9 cellular contexts compared by ENCODE assay signal in genomic region chr19:49515767-49516166, GRCh38. TPM values are rescaled to one million over a fixed set of nuclear protein-coding genes. Genes with fewer than 3 reads are reported as not detected.
DNase-seq lines count a peak whose midpoint lies in the region; TF ChIP-seq lines count a peak whose summit lies in the region.
"Had no signal": no experiment of that assay in that cellular context is flagged by ENCODE, and none has a peak within 500 bp of the region (broad histone marks: within the 10 kb centered on the region; RNA-seq: fewer than 3 reads in every experiment).

No MANE protein-coding gene starts in this region.

- no peaks in the 10 kb centered on the region for H3K9me3 Mint-ChIP-seq in endodermal cell

- DNase-seq in Ammon's horn (ENCODE audit: low spot score): peak; percentile 74
- peak; percentile 13 for DNase-seq in OCI-LY7 (ENCODE audit: low spot score)
- DNase-seq in endodermal cell: no peak
- DNase-seq in NK-92 treated with Interleukin-12 subunit alpha and Interleukin-12 subunit beta, amount 100 ng/mL, for 24 hours (lab: John Stamatoyannopoulos, UW): no peak
- DNase-seq in ACHN: no peak
- no peak for DNase-seq in NCI-H524 (lab: John Stamatoyannopoulos, UW)
- DNase-seq in esophagus muscularis mucosa (ENCODE audit: extremely low spot score): no peak
- DNase-seq: MM.1S had no signal

- H3K36me3 ChIP-seq in OCI-LY7 (ENCODE audit: insufficient read depth, low read length) (no peaks in the 10 kb centered on the region), endodermal cell (ENCODE audit: control insufficient read depth, insufficient read depth, low read length) (no peaks in the 10 kb centered on the region), mucosa of rectum (ENCODE audit: control insufficient read depth in 2 of 2, insufficient read depth in 2 of 2, low read length in 2 of 2) (peaks cover 6 to 13% of the 10 kb centered on the region in 2 donors), esophagus muscularis mucosa (peaks cover 0 to 39% (median 6%) of the 10 kb centered on the region in 4 donors)

- no peaks in the 10 kb centered on the region for H3K27me3 Mint-ChIP-seq in endodermal cell (ENCODE audit: insufficient read depth)

- TF ChIP-seq POLR2A in esophagus muscularis mucosa (IDR thresholded peaks at IDR 0.05; ENCODE audit: low read depth): no peak

- H3K4me3 Mint-ChIP-seq in endodermal cell: no peak overlapping the region

- no TSS peak for BruUV-seq in OCI-LY7 (replicated peaks; lab: Mats Ljungman, UMichigan)

- H2AFZ ChIP-seq in OCI-LY7 (ENCODE audit: low read length): no peak overlapping the region

- peaks cover 5% of the 10 kb centered on the region for H3K4me1 Mint-ChIP-seq in endodermal cell

- no peak overlapping the region for H3K4me3 ChIP-seq in OCI-LY7 (ENCODE audit: low read depth, low read length, poor library complexity, severe bottlenecking)
- H3K4me3 ChIP-seq in endodermal cell (ENCODE audit: low read length): no peak overlapping the region
- H3K4me3 ChIP-seq in mucosa of rectum (ENCODE audit: low read length in 2 of 2): peak overlapping the region; percentile 1 to 2
- H3K4me3 ChIP-seq in esophagus muscularis mucosa: no peak overlapping the region

- CTCF ChIA-PET in OCI-LY7 (lab: Charles Lee; ENCODE audit: unreplicated experiment): no interaction called here

- TF ChIP-seq EP300 in esophagus muscularis mucosa (IDR thresholded peaks at IDR 0.05): no peak

- no peaks in the 10 kb centered on the region for H3K9me2 ChIP-seq in OCI-LY7 (ENCODE audit: insufficient read depth, low read length)

- WGBS in endodermal cell (ENCODE audit: insufficient coverage in 1 of 2, insufficient read length in 1 of 2), 2 experiments: 94 to 100% methylated on average over 4 of the region's 4 CpGs
- 67% methylated on average over 4 of the region's 4 CpGs for WGBS in esophagus muscularis mucosa

- intact Hi-C loops in OCI-LY7 (cut with micrococcal nuclease; ENCODE audit: unreplicated experiment) (no loop called here), esophagus muscularis mucosa (cut with DNase I) (no loop called here)

- H3K9ac ChIP-seq in endodermal cell (ENCODE audit: extremely low read depth, low read length, poor library complexity, severe bottlenecking): no peak overlapping the region
- H3K9ac ChIP-seq in mucosa of rectum (ENCODE audit: low read depth in 1 of 2, low read length in 2 of 2): peak overlapping the region in 1 of 2 donors; percentile 39

- no peak for TF ChIP-seq CTCF in OCI-LY7 (conservative IDR thresholded peaks at IDR 0.05; ENCODE audit: low read length)
- TF ChIP-seq CTCF in endodermal cell (conservative IDR thresholded peaks at IDR 0.05): no peak
- TF ChIP-seq CTCF in esophagus muscularis mucosa (IDR thresholded peaks at IDR 0.05): no peak

- in situ Hi-C loops in ACHN (cut with HindIII; ENCODE audit: low pct_ligation_motif_present, low pct_unique_long_range_greater_than_20kb, low sequenced_read_pairs): no loop called here

- H3K79me2 ChIP-seq in OCI-LY7 (ENCODE audit: insufficient read depth, low read depth, low read length): no peaks in the 10 kb centered on the region

- H3K4me1 ChIP-seq in OCI-LY7 (ENCODE audit: insufficient read depth, low read length, poor library complexity, severe bottlenecking) (peaks cover 21% of the 10 kb centered on the region), endodermal cell (ENCODE audit: control insufficient read depth, insufficient read depth, low read length) (peaks cover 3% of the 10 kb centered on the region), mucosa of rectum (ENCODE audit: control insufficient read depth in 2 of 2, insufficient read depth in 2 of 2, low read length in 2 of 2) (peaks cover 16 to 32% of the 10 kb centered on the region in 2 donors), esophagus muscularis mucosa (peaks cover 17 to 49% (median 44%) of the 10 kb centered on the region in 4 donors)

- H4K20me1 ChIP-seq in OCI-LY7 (ENCODE audit: insufficient read depth, low read length): no peaks in the 10 kb centered on the region

- H3K27me3 ChIP-seq in endodermal cell (ENCODE audit: control insufficient read depth, insufficient read depth, low read length, poor library complexity, severe bottlenecking) (no peaks in the 10 kb centered on the region), mucosa of rectum (ENCODE audit: control insufficient read depth in 2 of 2, insufficient read depth in 2 of 2, low read length in 2 of 2) (no peaks in the 10 kb centered on the region), esophagus muscularis mucosa (no peaks in the 10 kb centered on the region)

- POLR2A ChIA-PET in OCI-LY7 (lab: Charles Lee): no interaction called here

- no peak overlapping the region for H3K4me2 ChIP-seq in OCI-LY7 (ENCODE audit: low read length)

- H3K27ac Mint-ChIP-seq in endodermal cell: peak overlapping the region; percentile 68

- H3K36me3 Mint-ChIP-seq in endodermal cell (ENCODE audit: low read depth): peaks cover 32% of the 10 kb centered on the region

- H3K27ac ChIP-seq in OCI-LY7 (ENCODE audit: low read depth, low read length, poor library complexity, severe bottlenecking) (no peak overlapping the region), endodermal cell (ENCODE audit: low read depth, low read length) (peak overlapping the region; percentile 17), mucosa of rectum (ENCODE audit: low read depth in 2 of 2, low read length in 2 of 2) (peak overlapping the region; percentile 23 to 29), esophagus muscularis mucosa (replicated peaks in 1 of 4) (peak overlapping the region in 2 of 4 donors; percentile 25 to 52)

- H3K9me3 ChIP-seq in OCI-LY7 (ENCODE audit: low read length) (no peaks in the 10 kb centered on the region), endodermal cell (ENCODE audit: control insufficient read depth, low read length) (no peaks in the 10 kb centered on the region), mucosa of rectum (ENCODE audit: control insufficient read depth in 2 of 2, low read length in 2 of 2) (no peaks in the 10 kb centered on the region), esophagus muscularis mucosa (no peaks in the 10 kb centered on the region)

RNA-seq across cellular contexts. Expression of gene FCGRT, which starts 3.3 kb away (rescaled TPM):
- 19.4 and 20.9 TPM in 2 replicates for total RNA-seq in OCI-LY7 (2014; rRNA removed; shearing (Covaris generic))
- 10.7 and 11.6 TPM in 2 replicates for total RNA-seq in OCI-LY7 (2022)
- 10 to 100 TPM; 47.6 to 56.9 TPM for total RNA-seq in endodermal cell
- polyA plus RNA-seq in endodermal cell (2013, experiment 1 of 2): 28.7 TPM
- 27.4 TPM for polyA plus RNA-seq in endodermal cell (2013, experiment 2 of 2)
- total RNA-seq in esophagus muscularis mucosa: 100 to 1,000 TPM; 108 to 234 (median 170) TPM

RNA-seq across cellular contexts. Expression of gene RCN3, which starts 12.0 kb away (rescaled TPM):
- 0.77 and 1.4 TPM in 2 replicates for total RNA-seq in OCI-LY7 (2014; rRNA removed; shearing (Covaris generic))
- 1.3 and 2.1 TPM in 2 replicates for total RNA-seq in OCI-LY7 (2022)
- 1 to 10 TPM; 4.9 to 9.0 TPM for total RNA-seq in endodermal cell
- 7.5 TPM for polyA plus RNA-seq in endodermal cell (2013, experiment 1 of 2)
- polyA plus RNA-seq in endodermal cell (2013, experiment 2 of 2): 6.7 TPM
- total RNA-seq in esophagus muscularis mucosa: 10 to 100 TPM in 3 of 4 donors, 1 to 10 TPM in 1; 9.8 to 22.4 (median 18.0) TPM

RNA-seq across cellular contexts. Expression of gene RPS11, which starts 19.5 kb away (rescaled TPM):
- total RNA-seq in OCI-LY7 (2014; rRNA removed; shearing (Covaris generic)): 6,180 and 6,539 TPM in 2 replicates
- total RNA-seq in OCI-LY7 (2022): 2,366 and 2,673 TPM in 2 replicates
- 1,000 to 10,000 TPM; 1,814 to 2,035 TPM for total RNA-seq in endodermal cell
- polyA plus RNA-seq in endodermal cell (2013, experiment 1 of 2): 2,952 TPM
- 2,847 TPM for polyA plus RNA-seq in endodermal cell (2013, experiment 2 of 2)
- total RNA-seq in esophagus muscularis mucosa: 1,000 to 10,000 TPM; 1,719 to 5,089 (median 3,692) TPM

RNA-seq across cellular contexts. Expression of gene RPL13A, which starts 28.4 kb away (rescaled TPM):
- 6,720 and 8,461 TPM in 2 replicates for total RNA-seq in OCI-LY7 (2014; rRNA removed; shearing (Covaris generic))
- total RNA-seq in OCI-LY7 (2022) (2,999 and 3,606 TPM in 2 replicates), endodermal cell (1,000 to 10,000 TPM; 2,434 to 3,023 TPM), esophagus muscularis mucosa (1,000 to 10,000 TPM; 1,843 to 3,096 (median 2,688) TPM)
- polyA plus RNA-seq in endodermal cell (2013, experiment 1 of 2): 2,455 TPM
- 2,303 TPM for polyA plus RNA-seq in endodermal cell (2013, experiment 2 of 2)

RNA-seq across cellular contexts. Expression of gene FLT3LG, which starts 41.8 kb away (rescaled TPM):
- total RNA-seq in OCI-LY7 (2014; rRNA removed; shearing (Covaris generic)): 8.2 and 10.1 TPM in 2 replicates
- 8.4 and 11.7 TPM in 2 replicates for total RNA-seq in OCI-LY7 (2022)
- total RNA-seq in endodermal cell: 1 to 10 TPM in 1 of 2 donors, under 1 TPM in 1; 0.75 to 2.3 TPM
- 2.0 TPM for polyA plus RNA-seq in endodermal cell (2013, experiment 1 of 2)
- 0.75 TPM for polyA plus RNA-seq in endodermal cell (2013, experiment 2 of 2)
- total RNA-seq in esophagus muscularis mucosa: 10 to 100 TPM in 2 of 4 donors, 1 to 10 TPM in 2; 5.5 to 11.5 (median 10.4) TPM

Comparison
In these comparisons a context has a peak if more than half of its experiments do, and no peak if none do; other contexts are left out.
1. DNase-seq: peak in Ammon's horn (single experiment) and OCI-LY7 (single experiment); none in endodermal cell (single experiment), NK-92 treated with Interleukin-12 subunit alpha and Interleukin-12 subunit beta, amount 100 ng/mL, for 24 hours (single experiment), ACHN (single experiment), NCI-H524 (0 of 2) and esophagus muscularis mucosa (single experiment).
2. H3K4me3 ChIP-seq: peak in mucosa of rectum (2 of 2); none in OCI-LY7 (single experiment), endodermal cell (single experiment) and esophagus muscularis mucosa (0 of 4).